In genomic region chr12:53219116-53219955, GRCh38 we compare ENCODE assay signal across 1 cellular context.
TF ChIP-seq lines count a peak whose summit lies in the region.

No MANE protein-coding gene starts in this region.

TF ChIP-seq in K562, 482 proteins besides CTCF, POLR2A, EP300 and RAD21 (continued from another document and continues in another):
- TF ChIP-seq ZNF609 (CRISPR knock-in tag; IDR thresholded peaks at IDR 0.05; ENCODE audit: borderline replicate concordance) = no peak
- peak; percentile 32 for TF ChIP-seq CXXC5 (CRISPR knock-in tag; IDR thresholded peaks at IDR 0.05)
- TF ChIP-seq MYNN (IDR thresholded peaks at IDR 0.05) = no peak
- no peak for TF ChIP-seq MYNN (CRISPR knock-in tag; IDR thresholded peaks at IDR 0.05)
- no peak for TF ChIP-seq MCM7 (IDR thresholded peaks at IDR 0.05)
- no peak for TF ChIP-seq USF2 (CRISPR knock-in tag; IDR thresholded peaks at IDR 0.05)
- TF ChIP-seq CBFA2T3 (IDR thresholded peaks at IDR 0.05) = no peak
- TF ChIP-seq MCM2 (IDR thresholded peaks at IDR 0.05; ENCODE audit: low read depth) = no peak
- TF ChIP-seq MGA (IDR thresholded peaks at IDR 0.05) = peak; percentile 72
- TF ChIP-seq PCBP1 (IDR thresholded peaks at IDR 0.05; ENCODE audit: low read depth, low read length, poor library complexity, severe bottlenecking) = no peak
- peak in 1 of 2 experiments; percentile 85; a peak in 1 of 4 replicates for TF ChIP-seq HDAC1 (IDR thresholded peaks at IDR 0.05)
- no peak for TF ChIP-seq SMARCA5 (IDR thresholded peaks at IDR 0.05)
- TF ChIP-seq ETV1 (tag; conservative IDR thresholded peaks at IDR 0.05; ENCODE audit: low read depth) = no peak
- TF ChIP-seq CBX5 (IDR thresholded peaks at IDR 0.05; ENCODE audit: borderline replicate concordance, low read depth) = no peak
- TF ChIP-seq PTBP1 (IDR thresholded peaks at IDR 0.05; ENCODE audit: low read depth, low read length) = no peak
- no peak for TF ChIP-seq SNIP1 (IDR thresholded peaks at IDR 0.05; ENCODE audit: low read depth)
- TF ChIP-seq UBTF (IDR thresholded peaks at IDR 0.05; ENCODE audit: borderline replicate concordance in 1 of 2, low read depth in 2 of 2, low read length in 2 of 2) = no peak
- peak; percentile 27; the same call in 1 of the 2 replicates for TF ChIP-seq RB1 (IDR thresholded peaks at IDR 0.05; ENCODE audit: low read depth)
- 0 out of 2 replicates have a peak, but pooled peaks have one; percentile 44 for TF ChIP-seq MTA1 (IDR thresholded peaks at IDR 0.05; ENCODE audit: borderline replicate concordance)
- TF ChIP-seq L3MBTL2 (IDR thresholded peaks at IDR 0.05) = peak; percentile 31; the same call in 1 of the 2 replicates
- no peak for TF ChIP-seq ZNF57 (CRISPR knock-in tag; IDR thresholded peaks at IDR 0.05)
- TF ChIP-seq SIRT6 (IDR thresholded peaks at IDR 0.05; ENCODE audit: low read depth, low read length) = no peak
- TF ChIP-seq SAFB (IDR thresholded peaks at IDR 0.05; ENCODE audit: borderline replicate concordance, low read depth, low read length) = peak; percentile 39; the same call in 1 of the 2 replicates
- TF ChIP-seq KLF13 (tag; IDR thresholded peaks at IDR 0.05; ENCODE audit: borderline replicate concordance, low read depth) = no peak
- TF ChIP-seq IRF1 (CRISPR knock-in tag; IDR thresholded peaks at IDR 0.05; ENCODE audit: borderline replicate concordance) = no peak
- no peak for TF ChIP-seq GTF2B (IDR thresholded peaks at IDR 0.05; ENCODE audit: extremely low read depth, insufficient read length)
- TF ChIP-seq PHB (CRISPR knock-in tag; IDR thresholded peaks at IDR 0.05) = no peak
- peak; percentile 42; the same call in 1 of the 2 replicates for TF ChIP-seq HDAC2 (IDR thresholded peaks at IDR 0.05)
- TF ChIP-seq CEBPB (tag; IDR thresholded peaks at IDR 0.05) = no peak
- no peak for TF ChIP-seq TAF15 (IDR thresholded peaks at IDR 0.05; ENCODE audit: low read depth, low read length)
- TF ChIP-seq ILF3 (IDR thresholded peaks at IDR 0.05; ENCODE audit: borderline replicate concordance) = no peak
- no peak for TF ChIP-seq RHOXF2B (CRISPR knock-in tag; conservative IDR thresholded peaks at IDR 0.05)
- TF ChIP-seq ZBTB26 (CRISPR knock-in tag; IDR thresholded peaks at IDR 0.05) = no peak
- TF ChIP-seq NFYB (IDR thresholded peaks at IDR 0.05; ENCODE audit: extremely low read depth, insufficient read length) = no peak
- TF ChIP-seq NR3C1 (CRISPR knock-in tag; IDR thresholded peaks at IDR 0.05) = no peak
- TF ChIP-seq ZNF444 (CRISPR knock-in tag; IDR thresholded peaks at IDR 0.05) = no peak
- no peak for TF ChIP-seq ELK1 (CRISPR knock-in tag; IDR thresholded peaks at IDR 0.05)
- TF ChIP-seq CGGBP1 (CRISPR knock-in tag; IDR thresholded peaks at IDR 0.05) = no peak
